ENCODE assay signal across 29 cellular contexts in genomic region chr17:7223375-7223774, GRCh38. TPM values are rescaled to one million over a fixed set of nuclear protein-coding genes. Genes with fewer than 3 reads are reported as not detected.
DNase-seq lines count a peak whose midpoint lies in the region; ATAC-seq and TF ChIP-seq lines count a peak whose summit lies in the region.
"Had no signal": no experiment of that assay in that cellular context is flagged by ENCODE, and none has a peak within 500 bp of the region (broad histone marks: within the 10 kb centered on the region; RNA-seq: fewer than 3 reads in every experiment).

No MANE protein-coding gene starts in this region.

- H3K36me3 ChIP-seq in uterus: no peaks in the 10 kb centered on the region

- no peak overlapping the region for H3K27ac ChIP-seq in uterus
- H3K27ac ChIP-seq: suprapubic skin, VCaP had no signal

- peaks cover 20 to 36% of the 10 kb centered on the region in 2 donors for H3K36me3 Mint-ChIP-seq in activated naive CD4-positive, alpha-beta T cell treated with anti-CD3 and anti-CD28 coated beads, Interleukin-2, amount 50 U/mL, for 72 hours
- H3K36me3 Mint-ChIP-seq in activated naive CD4-positive, alpha-beta T cell treated with anti-CD3 and anti-CD28 coated beads for 36 hours (ENCODE audit: low read depth): peaks cover 23% of the 10 kb centered on the region
- H3K36me3 Mint-ChIP-seq in WTC11: peaks cover 24% of the 10 kb centered on the region
- H3K36me3 Mint-ChIP-seq in stimulated activated effector memory CD8-positive, alpha-beta T cell treated with anti-CD3 and anti-CD28 coated beads, Interleukin-12 subunit alpha, Interleukin-12 subunit beta, amount 100 ng/mL, for 72 hours: peaks cover 89% of the 10 kb centered on the region

- no peak for TF ChIP-seq POLR2A in uterus (IDR thresholded peaks at IDR 0.05)

- H3K4me3 ChIP-seq in uterus: no peak overlapping the region
- H3K4me3 ChIP-seq: skin epidermis, suprapubic skin had no signal

- H3K4me1 ChIP-seq in uterus: peaks cover 0 to 1% of the 10 kb centered on the region in 2 donors

- DNase-seq in activated naive CD4-positive, alpha-beta T cell treated with anti-CD3 and anti-CD28 coated beads, Interleukin-2, amount 50 U/mL, for 72 hours (ENCODE audit: low spot score in 2 of 2): no peak
- no peak for DNase-seq in activated naive CD4-positive, alpha-beta T cell treated with anti-CD3 and anti-CD28 coated beads for 36 hours
- DNase-seq in WTC11 (ENCODE audit: low spot score) (no peak), myocyte (ENCODE audit: low read depth) (peak; percentile 31), uterus (no peak), iPS-NIHi11 (ENCODE audit: low spot score) (no peak), ACHN (no peak)
- no peak for DNase-seq in stimulated activated effector memory CD8-positive, alpha-beta T cell treated with anti-CD3 and anti-CD28 coated beads, Interleukin-12 subunit alpha, Interleukin-12 subunit beta, amount 100 ng/mL, for 72 hours (ENCODE audit: low spot score in 2 of 2)
- DNase-seq: activated CD4-positive, alpha-beta T cell treated with anti-CD3 and anti-CD28 coated beads for 48 hours; dermis blood vessel endothelial cell; endodermal cell; foreskin fibroblast; GOT3; head of caudate nucleus; Kasumi-1; naive thymus-derived CD4-positive, alpha-beta T cell; NCI-H1417 treated with DMSO at 0.1 percent for 48 hours; NCI-H2081; NCI-H345; stimulated activated naive CD4-positive, alpha-beta T cell treated with Interleukin-2 at 50 U/mL for 16 hours; T1000 had no signal

- TF ChIP-seq CTCF in WTC11 (IDR thresholded peaks at IDR 0.05) (no peak), uterus (IDR thresholded peaks at IDR 0.05) (no peak)

- H3K9me3 ChIP-seq in uterus: no peaks in the 10 kb centered on the region
- H3K9me3 ChIP-seq: suprapubic skin had no signal

- no peaks in the 10 kb centered on the region for H3K27me3 ChIP-seq in uterus
- H3K27me3 ChIP-seq: suprapubic skin had no signal

- peak overlapping the region; percentile 1 to 10 for H3K27ac Mint-ChIP-seq in activated naive CD4-positive, alpha-beta T cell treated with anti-CD3 and anti-CD28 coated beads, Interleukin-2, amount 50 U/mL, for 72 hours
- H3K27ac Mint-ChIP-seq in activated naive CD4-positive, alpha-beta T cell treated with anti-CD3 and anti-CD28 coated beads for 36 hours: no peak overlapping the region
- peak overlapping the region; percentile 49; the same call in 1 of the 2 replicates for H3K27ac Mint-ChIP-seq in WTC11
- H3K27ac Mint-ChIP-seq in stimulated activated effector memory CD8-positive, alpha-beta T cell treated with anti-CD3 and anti-CD28 coated beads, Interleukin-12 subunit alpha, Interleukin-12 subunit beta, amount 100 ng/mL, for 72 hours: peak overlapping the region; percentile 83
- H3K27ac Mint-ChIP-seq: activated naive CD8-positive, alpha-beta T cell; mesothelial cell of epicardium had no signal

- no peak overlapping the region for H3K4me3 Mint-ChIP-seq in activated naive CD4-positive, alpha-beta T cell treated with anti-CD3 and anti-CD28 coated beads for 36 hours
- no peak overlapping the region for H3K4me3 Mint-ChIP-seq in WTC11
- no peak overlapping the region for H3K4me3 Mint-ChIP-seq in stimulated activated effector memory CD8-positive, alpha-beta T cell treated with anti-CD3 and anti-CD28 coated beads, Interleukin-12 subunit alpha, Interleukin-12 subunit beta, amount 100 ng/mL, for 72 hours
- H3K4me3 Mint-ChIP-seq: activated naive CD8-positive, alpha-beta T cell; central memory CD8-positive, alpha-beta T cell; endodermal cell; mesothelial cell of epicardium had no signal

- H3K27me3 Mint-ChIP-seq in activated naive CD4-positive, alpha-beta T cell treated with anti-CD3 and anti-CD28 coated beads for 36 hours (ENCODE audit: low read depth): no peaks in the 10 kb centered on the region
- H3K27me3 Mint-ChIP-seq in WTC11 (ENCODE audit: low read depth): peaks cover 4% of the 10 kb centered on the region; the same call in 1 of the 2 replicates
- H3K27me3 Mint-ChIP-seq: activated naive CD8-positive, alpha-beta T cell; CD4-positive, alpha-beta memory T cell; central memory CD8-positive, alpha-beta T cell; naive thymus-derived CD4-positive, alpha-beta T cell had no signal

- POLR2A ChIA-PET in WTC11 (lab: Charles Lee): no interaction called here

- H3K4me1 Mint-ChIP-seq in activated naive CD4-positive, alpha-beta T cell treated with anti-CD3 and anti-CD28 coated beads for 36 hours (ENCODE audit: low read depth): peaks cover 33% of the 10 kb centered on the region
- H3K4me1 Mint-ChIP-seq in WTC11: peaks cover 23% of the 10 kb centered on the region
- H3K4me1 Mint-ChIP-seq in stimulated activated effector memory CD8-positive, alpha-beta T cell treated with anti-CD3 and anti-CD28 coated beads, Interleukin-12 subunit alpha, Interleukin-12 subunit beta, amount 100 ng/mL, for 72 hours: peaks cover 49% of the 10 kb centered on the region

- no peak for ATAC-seq in activated naive CD4-positive, alpha-beta T cell treated with anti-CD3 and anti-CD28 coated beads, Interleukin-2, amount 50 U/mL, for 72 hours
- ATAC-seq in WTC11: no peak
- no peak for ATAC-seq in stimulated activated effector memory CD8-positive, alpha-beta T cell treated with anti-CD3 and anti-CD28 coated beads, Interleukin-12 subunit alpha, Interleukin-12 subunit beta, amount 100 ng/mL, for 72 hours
- ATAC-seq: esophagus mucosa; naive thymus-derived CD4-positive, alpha-beta T cell had no signal

- intact Hi-C loops in activated naive CD4-positive, alpha-beta T cell treated with anti-CD3 and anti-CD28 coated beads for 36 hours (cut with micrococcal nuclease): no loop called here
- intact Hi-C loops in uterus (cut with DNase I; ENCODE audit: low total_unique reads): no loop called here

- CTCF ChIA-PET in activated naive CD4-positive, alpha-beta T cell treated with anti-CD3 and anti-CD28 coated beads for 36 hours (lab: Charles Lee): interaction anchor here (1.2 kb wide), 1 partner anchor 16 kb away, joined by 3 read pairs; the partner anchor contains the start of gene PHF23
- CTCF ChIA-PET in WTC11 (lab: Charles Lee): interaction anchor here (1.0 kb wide), 2 partner anchors 9 to 73 kb away, joined by 3 to 4 read pairs; no protein-coding TSS in a partner anchor

- H3K9me3 Mint-ChIP-seq in activated naive CD4-positive, alpha-beta T cell treated with anti-CD3 and anti-CD28 coated beads, Interleukin-2, amount 50 U/mL, for 72 hours: no peaks in the 10 kb centered on the region
- no peaks in the 10 kb centered on the region for H3K9me3 Mint-ChIP-seq in activated naive CD4-positive, alpha-beta T cell treated with anti-CD3 and anti-CD28 coated beads for 36 hours
- no peaks in the 10 kb centered on the region for H3K9me3 Mint-ChIP-seq in WTC11
- H3K9me3 Mint-ChIP-seq in stimulated activated effector memory CD8-positive, alpha-beta T cell treated with anti-CD3 and anti-CD28 coated beads, Interleukin-12 subunit alpha, Interleukin-12 subunit beta, amount 100 ng/mL, for 72 hours: no peaks in the 10 kb centered on the region
- H3K9me3 Mint-ChIP-seq: CD4-positive, alpha-beta memory T cell; central memory CD8-positive, alpha-beta T cell; endodermal cell; mesothelial cell of epicardium had no signal

- in situ Hi-C loops in ACHN (cut with HindIII; ENCODE audit: low pct_ligation_motif_present, low pct_unique_long_range_greater_than_20kb, low sequenced_read_pairs): no loop called here

RNA-seq across cellular contexts. Expression of gene ACADVL, which starts 3.6 kb away (rescaled TPM):
- 100 to 1,000 TPM; 360 to 445 TPM for total RNA-seq in activated naive CD4-positive, alpha-beta T cell treated with anti-CD3 and anti-CD28 coated beads, Interleukin-2, amount 50 U/mL, for 72 hours
- 100 to 1,000 TPM; 263 to 267 TPM for total RNA-seq in activated naive CD4-positive, alpha-beta T cell treated with anti-CD3 and anti-CD28 coated beads for 36 hours
- total RNA-seq in WTC11 (2021) (213 to 236 TPM (median 221 TPM) in 3 replicates), myocyte (659 and 702 TPM in 2 replicates), uterus (100 to 1,000 TPM; 167 to 800 (median 399) TPM)
- polyA plus RNA-seq in myocyte (2012): 615 TPM

RNA-seq across cellular contexts. Expression of gene DLG4, which starts 3.7 kb away (rescaled TPM):
- 10 to 100 TPM; 20.1 to 27.1 TPM for total RNA-seq in activated naive CD4-positive, alpha-beta T cell treated with anti-CD3 and anti-CD28 coated beads, Interleukin-2, amount 50 U/mL, for 72 hours
- total RNA-seq in activated naive CD4-positive, alpha-beta T cell treated with anti-CD3 and anti-CD28 coated beads for 36 hours: 10 to 100 TPM; 13.6 to 13.8 TPM
- 47.1 to 59.7 TPM (median 48.0 TPM) in 3 replicates for total RNA-seq in WTC11 (2021)
- 11.8 and 18.7 TPM in 2 replicates for total RNA-seq in myocyte
- polyA plus RNA-seq in myocyte (2012): 29.7 TPM
- total RNA-seq in uterus: 10 to 100 TPM; 22.8 to 64.0 (median 48.4) TPM

RNA-seq across cellular contexts. Expression of gene DVL2, which starts 10.9 kb away (rescaled TPM):
- 10 to 100 TPM; 56.2 to 73.4 TPM for total RNA-seq in activated naive CD4-positive, alpha-beta T cell treated with anti-CD3 and anti-CD28 coated beads, Interleukin-2, amount 50 U/mL, for 72 hours
- 10 to 100 TPM; 26.7 to 29.4 TPM for total RNA-seq in activated naive CD4-positive, alpha-beta T cell treated with anti-CD3 and anti-CD28 coated beads for 36 hours
- total RNA-seq in WTC11 (2021) (57.6 to 67.3 TPM (median 59.8 TPM) in 3 replicates), myocyte (71.0 and 80.5 TPM in 2 replicates), uterus (10 to 100 TPM in 3 of 4 donors, 1 to 10 TPM in 1; 5.1 to 83.2 (median 53.5) TPM)
- polyA plus RNA-seq in myocyte (2012): 51.8 TPM

RNA-seq across cellular contexts. Expression of gene PHF23, which starts 15.9 kb away (rescaled TPM):
- 10 to 100 TPM; 25.9 to 52.4 TPM for total RNA-seq in activated naive CD4-positive, alpha-beta T cell treated with anti-CD3 and anti-CD28 coated beads, Interleukin-2, amount 50 U/mL, for 72 hours
- total RNA-seq in activated naive CD4-positive, alpha-beta T cell treated with anti-CD3 and anti-CD28 coated beads for 36 hours: 10 to 100 TPM in 1 of 2 experiments, 1 to 10 TPM in 1; 8.4 to 10.0 TPM
- 45.8 to 50.1 TPM (median 49.1 TPM) in 3 replicates for total RNA-seq in WTC11 (2021)
- total RNA-seq in myocyte: 52.3 and 54.7 TPM in 2 replicates
- 59.0 TPM for polyA plus RNA-seq in myocyte (2012)
- 10 to 100 TPM in 3 of 4 donors, 1 to 10 TPM in 1; 9.7 to 68.1 (median 29.7) TPM for total RNA-seq in uterus

RNA-seq across cellular contexts. Expression of gene GABARAP, which starts 18.9 kb away (rescaled TPM):
- 100 to 1,000 TPM; 167 to 298 TPM for total RNA-seq in activated naive CD4-positive, alpha-beta T cell treated with anti-CD3 and anti-CD28 coated beads, Interleukin-2, amount 50 U/mL, for 72 hours
- total RNA-seq in activated naive CD4-positive, alpha-beta T cell treated with anti-CD3 and anti-CD28 coated beads for 36 hours: 100 to 1,000 TPM; 137 to 152 TPM
- total RNA-seq in WTC11 (2021) (228 to 247 TPM (median 238 TPM) in 3 replicates), myocyte (239 and 315 TPM in 2 replicates), uterus (100 to 1,000 TPM; 220 to 467 (median 366) TPM)
- polyA plus RNA-seq in myocyte (2012): 849 TPM
